11 cellular contexts compared by ENCODE assay signal in genomic region chr16:69307856-69308255, GRCh38. TPM values are rescaled to one million over a fixed set of nuclear protein-coding genes. Genes with fewer than 3 reads are reported as not detected.
"Had no signal": no experiment of that assay in that cellular context is flagged by ENCODE, and none has a peak within 500 bp of the region (broad histone marks: within the 10 kb centered on the region; RNA-seq: fewer than 3 reads in every experiment).

No MANE protein-coding gene starts in this region.

- H3K9me3 ChIP-seq: HAP-1 had no signal

- H3K4me3 ChIP-seq: GM23248, GM23338, HAP-1 had no signal

- DNase-seq: GM23248, GOT3, H7, H9, HCEC 1CT, HFFc6 had no signal

- ATAC-seq: GM23338, HCT116 had no signal

- H3K27ac ChIP-seq: GM23248 had no signal

RNA-seq across cellular contexts. Expression of gene TMED6, which starts 43.7 kb away (rescaled TPM):
- total RNA-seq: GM23248, GM23338, H1, H4, H7 had no signal
